ENCODE assay signal across 1 cellular context in the genomic region with DNA sequence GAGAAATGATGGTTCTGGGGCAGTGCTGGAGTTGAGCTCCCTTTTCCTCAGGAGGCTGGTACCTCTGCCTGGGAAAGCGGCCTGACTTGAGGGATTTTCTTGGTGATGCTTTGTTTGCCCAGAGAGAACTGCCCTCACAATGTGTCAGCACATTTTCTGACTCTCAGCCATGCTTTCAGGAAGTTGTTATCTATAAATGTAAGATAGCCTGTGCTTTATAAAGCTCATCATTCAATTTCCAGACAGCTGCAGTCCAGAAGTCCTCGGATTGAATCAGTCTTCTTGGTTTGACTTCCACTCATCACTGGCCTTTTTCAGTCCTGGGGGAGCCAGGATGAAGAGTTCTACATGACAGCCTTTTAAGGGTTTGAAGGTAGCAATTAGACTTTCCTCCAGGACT.
TF ChIP-seq lines count a peak whose summit lies in the region.

No MANE protein-coding gene starts in this region.

TF ChIP-seq in SK-N-SH, 30 proteins besides CTCF, POLR2A, EP300 and RAD21 (continued from another document):
- TF ChIP-seq, protein P1, sequence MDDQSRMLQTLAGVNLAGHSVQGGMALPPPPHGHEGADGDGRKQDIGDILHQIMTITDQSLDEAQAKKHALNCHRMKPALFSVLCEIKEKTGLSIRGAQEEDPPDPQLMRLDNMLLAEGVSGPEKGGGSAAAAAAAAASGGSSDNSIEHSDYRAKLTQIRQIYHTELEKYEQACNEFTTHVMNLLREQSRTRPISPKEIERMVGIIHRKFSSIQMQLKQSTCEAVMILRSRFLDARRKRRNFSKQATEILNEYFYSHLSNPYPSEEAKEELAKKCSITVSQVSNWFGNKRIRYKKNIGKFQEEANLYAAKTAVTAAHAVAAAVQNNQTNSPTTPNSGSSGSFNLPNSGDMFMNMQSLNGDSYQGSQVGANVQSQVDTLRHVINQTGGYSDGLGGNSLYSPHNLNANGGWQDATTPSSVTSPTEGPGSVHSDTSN (IDR thresholded peaks at IDR 0.05), result no peak
- TF ChIP-seq, protein P2, sequence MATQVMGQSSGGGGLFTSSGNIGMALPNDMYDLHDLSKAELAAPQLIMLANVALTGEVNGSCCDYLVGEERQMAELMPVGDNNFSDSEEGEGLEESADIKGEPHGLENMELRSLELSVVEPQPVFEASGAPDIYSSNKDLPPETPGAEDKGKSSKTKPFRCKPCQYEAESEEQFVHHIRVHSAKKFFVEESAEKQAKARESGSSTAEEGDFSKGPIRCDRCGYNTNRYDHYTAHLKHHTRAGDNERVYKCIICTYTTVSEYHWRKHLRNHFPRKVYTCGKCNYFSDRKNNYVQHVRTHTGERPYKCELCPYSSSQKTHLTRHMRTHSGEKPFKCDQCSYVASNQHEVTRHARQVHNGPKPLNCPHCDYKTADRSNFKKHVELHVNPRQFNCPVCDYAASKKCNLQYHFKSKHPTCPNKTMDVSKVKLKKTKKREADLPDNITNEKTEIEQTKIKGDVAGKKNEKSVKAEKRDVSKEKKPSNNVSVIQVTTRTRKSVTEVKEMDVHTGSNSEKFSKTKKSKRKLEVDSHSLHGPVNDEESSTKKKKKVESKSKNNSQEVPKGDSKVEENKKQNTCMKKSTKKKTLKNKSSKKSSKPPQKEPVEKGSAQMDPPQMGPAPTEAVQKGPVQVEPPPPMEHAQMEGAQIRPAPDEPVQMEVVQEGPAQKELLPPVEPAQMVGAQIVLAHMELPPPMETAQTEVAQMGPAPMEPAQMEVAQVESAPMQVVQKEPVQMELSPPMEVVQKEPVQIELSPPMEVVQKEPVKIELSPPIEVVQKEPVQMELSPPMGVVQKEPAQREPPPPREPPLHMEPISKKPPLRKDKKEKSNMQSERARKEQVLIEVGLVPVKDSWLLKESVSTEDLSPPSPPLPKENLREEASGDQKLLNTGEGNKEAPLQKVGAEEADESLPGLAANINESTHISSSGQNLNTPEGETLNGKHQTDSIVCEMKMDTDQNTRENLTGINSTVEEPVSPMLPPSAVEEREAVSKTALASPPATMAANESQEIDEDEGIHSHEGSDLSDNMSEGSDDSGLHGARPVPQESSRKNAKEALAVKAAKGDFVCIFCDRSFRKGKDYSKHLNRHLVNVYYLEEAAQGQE (IDR thresholded peaks at IDR 0.05; ENCODE audit: low read depth, low read length), result no peak
- no peak for TF ChIP-seq FOXJ3 (CRISPR knock-in tag; IDR thresholded peaks at IDR 0.05)
- no peak for TF ChIP-seq FOSL2 (IDR thresholded peaks at IDR 0.05; ENCODE audit: borderline replicate concordance, low read depth)
- TF ChIP-seq FOXM1 (IDR thresholded peaks at IDR 0.05; ENCODE audit: low read depth), result no peak
- no peak for TF ChIP-seq TEAD4 (IDR thresholded peaks at IDR 0.05; ENCODE audit: borderline replicate concordance, insufficient read depth)
- TF ChIP-seq YY1 (IDR thresholded peaks at IDR 0.05; ENCODE audit: low read depth), result no peak
- TF ChIP-seq EZH2phosphoT487 (IDR thresholded peaks at IDR 0.05; ENCODE audit: borderline replicate concordance, low read depth), result no peak
- TF ChIP-seq POLR2AphosphoS5 (IDR thresholded peaks at IDR 0.05; ENCODE audit: low read depth, low read length), result no peak
- no peak for TF ChIP-seq SMC3 (IDR thresholded peaks at IDR 0.05; ENCODE audit: low read depth, low read length)
- TF ChIP-seq GATA2 (CRISPR knock-in tag; IDR thresholded peaks at IDR 0.05), result peak; percentile 43
- TF ChIP-seq RFX5 (IDR thresholded peaks at IDR 0.05; ENCODE audit: low read length), result no peak
- TF ChIP-seq RCOR1 (IDR thresholded peaks at IDR 0.05; ENCODE audit: low read length), result peak; percentile 18; the same call in 1 of the 2 replicates
- TF ChIP-seq GABPA (IDR thresholded peaks at IDR 0.05; ENCODE audit: low read depth), result no peak
- TF ChIP-seq SIN3A (IDR thresholded peaks at IDR 0.05; ENCODE audit: borderline replicate concordance, low read depth, low read length), result no peak
- TF ChIP-seq, protein P3, sequence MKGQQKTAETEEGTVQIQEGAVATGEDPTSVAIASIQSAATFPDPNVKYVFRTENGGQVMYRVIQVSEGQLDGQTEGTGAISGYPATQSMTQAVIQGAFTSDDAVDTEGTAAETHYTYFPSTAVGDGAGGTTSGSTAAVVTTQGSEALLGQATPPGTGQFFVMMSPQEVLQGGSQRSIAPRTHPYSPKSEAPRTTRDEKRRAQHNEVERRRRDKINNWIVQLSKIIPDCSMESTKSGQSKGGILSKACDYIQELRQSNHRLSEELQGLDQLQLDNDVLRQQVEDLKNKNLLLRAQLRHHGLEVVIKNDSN (IDR thresholded peaks at IDR 0.05; ENCODE audit: borderline replicate concordance, low read depth), result no peak
